In genomic region chr1:11279630-11280029, GRCh38 we compare ENCODE assay signal across 26 cellular contexts. TPM values are rescaled to one million over a fixed set of nuclear protein-coding genes. Genes with fewer than 3 reads are reported as not detected.
A peak's percentile ranks its signal among the peaks of the same experiment; 100 is the strongest.
DNase-seq lines count a peak whose midpoint lies in the region; ATAC-seq, FAIRE-seq and TF ChIP-seq lines count a peak whose summit lies in the region.
"Had no signal": no experiment of that assay in that cellular context is flagged by ENCODE, and none has a peak within 500 bp of the region (broad histone marks: within the 10 kb centered on the region; RNA-seq: fewer than 3 reads in every experiment).

No MANE protein-coding gene starts in this region.

- no peak overlapping the region for H3K9ac ChIP-seq in K562 (ENCODE audit: insufficient read depth in 1 of 2, low read depth in 2 of 2, low read length in 2 of 2)

- 89% methylated on average over 1 of the region's 1 CpG for WGBS in K562 (ENCODE audit: insufficient coverage, low coverage, missing lambda C conversion rate)

- H3K4me3 Mint-ChIP-seq in activated naive CD4-positive, alpha-beta T cell treated with anti-CD3 and anti-CD28 coated beads for 36 hours, result no peak overlapping the region
- peak overlapping the region; percentile 75 for H3K4me3 Mint-ChIP-seq in T-helper 17 cell
- peak overlapping the region; percentile 4 to 29 for H3K4me3 Mint-ChIP-seq in stimulated activated naive CD8-positive, alpha-beta T cell treated with anti-CD3 and anti-CD28 coated beads, Interleukin-15, amount 100 ng/mL, for 72 hours
- H3K4me3 Mint-ChIP-seq: central memory CD8-positive, alpha-beta T cell; nephron had no signal

- no peak for ATAC-seq in T-helper 17 cell
- peak; percentile 75 for ATAC-seq in K562
- ATAC-seq in stimulated activated naive CD8-positive, alpha-beta T cell treated with anti-CD3 and anti-CD28 coated beads, Interleukin-15, amount 100 ng/mL, for 72 hours, result no peak
- no peak for ATAC-seq in GM18519 (IDR thresholded peaks at IDR 0.05; ENCODE audit: low FRiP score, unreplicated experiment)
- ATAC-seq: Panc1 had no signal

- H3K27me3 ChIP-seq in K562 (ENCODE audit: control insufficient read depth in 2 of 2, insufficient read depth in 2 of 2, low read length in 2 of 2), result no peaks in the 10 kb centered on the region
- H3K27me3 ChIP-seq: esophagus muscularis mucosa, MG63, SJSA1 had no signal

- POLR2A ChIA-PET in K562 (lab: Yijun Ruan, JAX), result interaction anchor here (0.6 to 1.9 kb wide), 3 partner anchors 17 to 38 kb away, joined by 3 to 10 read pairs (median 3); partner anchors contain the start of gene MTOR

- peak; percentile 49 for FAIRE-seq in K562 (lab: Jason Lieb, UNC)

- H3K4me1 ChIP-seq in K562 (replicated peaks in 1 of 2; ENCODE audit: control insufficient read depth in 2 of 2, insufficient read depth in 2 of 2, low read length in 2 of 2), result peaks cover 23 to 26% of the 10 kb centered on the region in 2 experiments

- H3K27me3 Mint-ChIP-seq in activated naive CD4-positive, alpha-beta T cell treated with anti-CD3 and anti-CD28 coated beads for 36 hours (ENCODE audit: low read depth), result no peaks in the 10 kb centered on the region
- H3K27me3 Mint-ChIP-seq in T-helper 17 cell, result no peaks in the 10 kb centered on the region
- H3K27me3 Mint-ChIP-seq in stimulated activated naive CD8-positive, alpha-beta T cell treated with anti-CD3 and anti-CD28 coated beads, Interleukin-15, amount 100 ng/mL, for 72 hours, result no peaks in the 10 kb centered on the region
- H3K27me3 Mint-ChIP-seq: central memory CD8-positive, alpha-beta T cell had no signal

- no peak for DNase-seq in activated naive CD4-positive, alpha-beta T cell treated with anti-CD3 and anti-CD28 coated beads for 36 hours
- DNase-seq in activated naive CD4-positive, alpha-beta T cell treated with anti-CD3 and anti-CD28 coated beads, Interleukin-2, amount 50 U/mL, for 16 hours, result no peak
- no peak for DNase-seq in T-helper 17 cell
- peak in 3 of 4 experiments; percentile 36 to 51 (median 45) for DNase-seq in K562 (ENCODE audit: extremely low read depth in 1 of 4, low spot score in 3 of 4)
- no peak for DNase-seq in stimulated activated naive CD8-positive, alpha-beta T cell treated with anti-CD3 and anti-CD28 coated beads, Interleukin-15, amount 100 ng/mL, for 72 hours
- no peak for DNase-seq in A172 (ENCODE audit: low spot score)
- no peak for DNase-seq in NCI-H146 treated with DMSO at 0.1 percent for 48 hours (lab: John Stamatoyannopoulos, UW; ENCODE audit: unreplicated experiment)
- DNase-seq: activated CD4-positive, CD25-positive, alpha-beta regulatory T cell treated with anti-CD3 and anti-CD28 coated beads, Interleukin-2, amount 50 U/mL, for 72 hours; activated T-cell treated with anti-CD3 and anti-CD28 coated beads, Interleukin-2, amount 50 U/mL, for 1 hour; DND-41; HCEC 1CT; mesendoderm; MG63; NCI-H146; NCI-H82; stimulated activated CD4-positive, alpha-beta T cell treated with anti-CD3 and anti-CD28 coated beads, Interleukin-4, amount 100 ng/mL, for 24 hours; T1000 had no signal

- peaks cover 9% of the 10 kb centered on the region; the same call in 1 of the 2 replicates for H4K20me1 ChIP-seq in K562 (replicated peaks; ENCODE audit: control insufficient read depth, insufficient read depth, low read length)

- no peak overlapping the region for H3K4me2 ChIP-seq in K562 (ENCODE audit: insufficient read depth, low read length)

- intact Hi-C loops in activated naive CD4-positive, alpha-beta T cell treated with anti-CD3 and anti-CD28 coated beads for 36 hours (cut with micrococcal nuclease), result no loop called here
- intact Hi-C loops in K562 (cut with micrococcal nuclease), result no loop called here

- in situ Hi-C loops in K562 (cut with MboI), result no loop called here

- peaks cover 3% of the 10 kb centered on the region for H3K9me3 Mint-ChIP-seq in activated naive CD4-positive, alpha-beta T cell treated with anti-CD3 and anti-CD28 coated beads for 36 hours
- no peaks in the 10 kb centered on the region for H3K9me3 Mint-ChIP-seq in stimulated activated naive CD8-positive, alpha-beta T cell treated with anti-CD3 and anti-CD28 coated beads, Interleukin-15, amount 100 ng/mL, for 72 hours
- H3K9me3 Mint-ChIP-seq: central memory CD8-positive, alpha-beta T cell had no signal

- no peak overlapping the region for H2AFZ ChIP-seq in K562 (ENCODE audit: low read depth, low read length)

- H3K36me3 ChIP-seq in K562 (ENCODE audit: control insufficient read depth, insufficient read depth, low read length), result peaks cover 86% of the 10 kb centered on the region
- H3K36me3 ChIP-seq: prostate gland had no signal

- peak; percentile 45; the same call in 1 of the 2 replicates for TF ChIP-seq POLR2A in K562 (conservative IDR thresholded peaks at IDR 0.05)

- TF ChIP-seq EP300 in K562 (IDR thresholded peaks at IDR 0.05; ENCODE audit: low read length), result no peak

- no peak overlapping the region for H3K4me3 ChIP-seq in K562
- H3K4me3 ChIP-seq: esophagus muscularis mucosa, MG63, prostate gland, SJSA1, skin epidermis had no signal

- H3K4me1 Mint-ChIP-seq in activated naive CD4-positive, alpha-beta T cell treated with anti-CD3 and anti-CD28 coated beads for 36 hours (ENCODE audit: low read depth), result peaks cover 89% of the 10 kb centered on the region
- H3K4me1 Mint-ChIP-seq in T-helper 17 cell, result peaks cover 60% of the 10 kb centered on the region
- peaks cover 73% of the 10 kb centered on the region for H3K4me1 Mint-ChIP-seq in stimulated activated naive CD8-positive, alpha-beta T cell treated with anti-CD3 and anti-CD28 coated beads, Interleukin-15, amount 100 ng/mL, for 72 hours

- no peak for TF ChIP-seq RAD21 in K562 (CRISPR knock-in tag; conservative IDR thresholded peaks at IDR 0.05 in 1 of 2, IDR thresholded peaks at IDR 0.05 in 1 of 2)

- H3K9me3 ChIP-seq in T-helper 17 cell (ENCODE audit: control insufficient read depth, low read length, poor library complexity, severe bottlenecking) (no peaks in the 10 kb centered on the region), K562 (replicated peaks; ENCODE audit: control insufficient read depth, insufficient read depth, low read depth, low read length) (no peaks in the 10 kb centered on the region)
- H3K9me3 ChIP-seq: esophagus muscularis mucosa, MG63, prostate gland, SJSA1 had no signal

- BruUV-seq in K562 (replicated peaks; lab: Mats Ljungman, UMichigan), result no TSS peak

- H3K79me2 ChIP-seq in K562 (ENCODE audit: control insufficient read depth, insufficient read depth, low read length), result peaks cover 68% of the 10 kb centered on the region

- H3K9me1 ChIP-seq in K562 (ENCODE audit: control insufficient read depth, insufficient read depth, low read length), result no peaks in the 10 kb centered on the region

- peaks cover 54% of the 10 kb centered on the region for H3K36me3 Mint-ChIP-seq in activated naive CD4-positive, alpha-beta T cell treated with anti-CD3 and anti-CD28 coated beads for 36 hours (ENCODE audit: low read depth)
- H3K36me3 Mint-ChIP-seq in T-helper 17 cell (ENCODE audit: low read depth), result peaks cover 10% of the 10 kb centered on the region

- H3K27ac ChIP-seq in K562 (ENCODE audit: extremely low read depth, low read depth, low read length), result no peak overlapping the region
- H3K27ac ChIP-seq: HL-60, prostate gland, SJSA1 had no signal

- TF ChIP-seq CTCF in K562 (IDR thresholded peaks at IDR 0.05 in 2 of 3, conservative IDR thresholded peaks at IDR 0.05 in 1 of 3; ENCODE audit: insufficient read depth in 2 of 3, low read depth in 1 of 3, low read length in 3 of 3), result no peak

- CTCF ChIA-PET in activated naive CD4-positive, alpha-beta T cell treated with anti-CD3 and anti-CD28 coated beads for 36 hours (lab: Charles Lee), result interaction anchor here (0.6 to 1.4 kb wide), 2 partner anchors 365 to 371 kb away, joined by 3 read pairs; no protein-coding TSS in a partner anchor
- CTCF ChIA-PET in K562 (lab: Yijun Ruan, JAX; ENCODE audit: low intra/inter-chr PET ratio), result no interaction called here

- peak overlapping the region; percentile 90 for H3K27ac Mint-ChIP-seq in activated naive CD4-positive, alpha-beta T cell treated with anti-CD3 and anti-CD28 coated beads for 36 hours
- H3K27ac Mint-ChIP-seq in T-helper 17 cell, result peak overlapping the region; percentile 97
- H3K27ac Mint-ChIP-seq in stimulated activated naive CD8-positive, alpha-beta T cell treated with anti-CD3 and anti-CD28 coated beads, Interleukin-15, amount 100 ng/mL, for 72 hours, result peak overlapping the region in 1 of 2 donors; percentile 97
- H3K27ac Mint-ChIP-seq: nephron had no signal

RNA-seq across cellular contexts. Expression of gene UBIAD1, which starts 6.6 kb away (rescaled TPM):
- 10 to 100 TPM; 19.9 to 20.2 TPM for total RNA-seq in activated naive CD4-positive, alpha-beta T cell treated with anti-CD3 and anti-CD28 coated beads for 36 hours
- total RNA-seq in T-helper 17 cell (10 to 100 TPM; 19.1 to 25.3 TPM), K562 (2014; rRNA removed) (12.6 and 16.1 TPM in 2 replicates), K562 (2014; rRNA removed; fragmentation: Illumina TruSeq; extraction: Trizol) (16.9 and 17.5 TPM in 2 replicates), K562 (2015; rRNA removed; fragmentation: Illumina TruSeq; extraction: Trizol) (21.1 and 22.3 TPM in 2 replicates), K562 (2021) (30.5 and 34.3 TPM in 2 replicates)
- total RNA-seq in K562 (2011; cell fraction: chromatin; rRNA removed; ENCODE audit: low replicate concordance), result 33.9 and 77.3 TPM in 2 replicates
- total RNA-seq in K562 (2011; cell fraction: nucleolus; rRNA removed), result 66.1 and 66.7 TPM in 2 replicates
- 56.1 and 65.5 TPM in 2 replicates for total RNA-seq in K562 (2011; cell fraction: nucleoplasm; rRNA removed)
- polyA plus RNA-seq in K562 (2011; rRNA removed) (22.7 and 23.8 TPM in 2 replicates), K562 (2014; fragmentation: Illumina TruSeq; extraction: Trizol) (31.3 and 34.6 TPM in 2 replicates), K562 (2014; fragmentation: Nextera tagmentation; extraction: Ambion mirVana) (1 to 10 TPM; 6.2 to 7.2 TPM), K562 (2014; rRNA removed) (23.8 and 25.0 TPM in 2 replicates)
- 32.6 and 43.7 TPM in 2 replicates for polyA plus RNA-seq in K562 (2011; cell fraction: cytosol; rRNA removed)
- 13.0 and 14.5 TPM in 2 replicates for polyA plus RNA-seq in K562 (2011; cell fraction: nucleus; rRNA removed)
- 17.8 and 18.4 TPM in 2 replicates for polyA plus RNA-seq in K562 (2012)
- polyA minus RNA-seq in K562 (2011; rRNA and poly(A)+ RNA removed), result 33.0 and 43.8 TPM in 2 replicates
- polyA minus RNA-seq in K562 (2011; cell fraction: cytosol; rRNA and poly(A)+ RNA removed), result 21.5 and 26.2 TPM in 2 replicates
- 17.5 and 25.4 TPM in 2 replicates for polyA minus RNA-seq in K562 (2011; cell fraction: nucleus; rRNA and poly(A)+ RNA removed)
- total RNA-seq in A172 (2014; rRNA removed; shearing (Covaris generic)), result 5.1 and 7.6 TPM in 2 replicates

RNA-seq across cellular contexts. Expression of gene MTOR, which starts 17.3 kb away (rescaled TPM):
- 10 to 100 TPM; 38.5 to 39.0 TPM for total RNA-seq in activated naive CD4-positive, alpha-beta T cell treated with anti-CD3 and anti-CD28 coated beads for 36 hours
- total RNA-seq in T-helper 17 cell, result 10 to 100 TPM; 47.3 to 50.0 TPM
- 234 and 244 TPM in 2 replicates for total RNA-seq in K562 (2011; cell fraction: chromatin; rRNA removed; ENCODE audit: low replicate concordance)
- total RNA-seq in K562 (2011; cell fraction: nucleolus; rRNA removed), result 128 and 134 TPM in 2 replicates
- 155 and 169 TPM in 2 replicates for total RNA-seq in K562 (2011; cell fraction: nucleoplasm; rRNA removed)
- total RNA-seq in K562 (2014; rRNA removed), result 49.0 and 53.6 TPM in 2 replicates
- 53.3 and 59.5 TPM in 2 replicates for total RNA-seq in K562 (2014; rRNA removed; fragmentation: Illumina TruSeq; extraction: Trizol)
- total RNA-seq in K562 (2015; rRNA removed; fragmentation: Illumina TruSeq; extraction: Trizol), result 55.6 and 57.7 TPM in 2 replicates
- 67.1 and 71.4 TPM in 2 replicates for total RNA-seq in K562 (2021)
- polyA plus RNA-seq in K562 (2011; rRNA removed), result 51.9 and 54.7 TPM in 2 replicates
- polyA plus RNA-seq in K562 (2011; cell fraction: cytosol; rRNA removed), result 37.2 and 38.9 TPM in 2 replicates
- 127 and 175 TPM in 2 replicates for polyA plus RNA-seq in K562 (2011; cell fraction: nucleus; rRNA removed)
- 43.9 and 49.7 TPM in 2 replicates for polyA plus RNA-seq in K562 (2012)
- 58.6 and 65.0 TPM in 2 replicates for polyA plus RNA-seq in K562 (2014; fragmentation: Illumina TruSeq; extraction: Trizol)
- polyA plus RNA-seq in K562 (2014; fragmentation: Nextera tagmentation; extraction: Ambion mirVana), result 10 to 100 TPM; 11.4 to 16.3 TPM
- polyA plus RNA-seq in K562 (2014; rRNA removed), result 52.2 and 52.9 TPM in 2 replicates
- polyA minus RNA-seq in K562 (2011; rRNA and poly(A)+ RNA removed), result 120 TPM in 2 replicates
- polyA minus RNA-seq in K562 (2011; cell fraction: cytosol; rRNA and poly(A)+ RNA removed), result 47.9 and 55.8 TPM in 2 replicates
- 59.9 and 83.1 TPM in 2 replicates for polyA minus RNA-seq in K562 (2011; cell fraction: nucleus; rRNA and poly(A)+ RNA removed)
- total RNA-seq in A172 (2014; rRNA removed; shearing (Covaris generic)), result 20.6 and 27.7 TPM in 2 replicates

Comparison
In these comparisons a context has a peak if more than half of its experiments do, and no peak if none do; other contexts are left out.
1. DNase-seq: peak in K562 (3 of 4); none in activated naive CD4-positive, alpha-beta T cell treated with anti-CD3 and anti-CD28 coated beads for 36 hours (single experiment), activated naive CD4-positive, alpha-beta T cell treated with anti-CD3 and anti-CD28 coated beads, Interleukin-2, amount 50 U/mL, for 16 hours (single experiment), T-helper 17 cell (0 of 3), stimulated activated naive CD8-positive, alpha-beta T cell treated with anti-CD3 and anti-CD28 coated beads, Interleukin-15, amount 100 ng/mL, for 72 hours (0 of 2), A172 (single experiment) and NCI-H146 treated with DMSO at 0.1 percent for 48 hours (single experiment).